8 cellular contexts compared by ENCODE assay signal in genomic region chr9:111482656-111483418, GRCh38. TPM values are rescaled to one million over a fixed set of nuclear protein-coding genes. Genes with fewer than 3 reads are reported as not detected.
DNase-seq lines count a peak whose midpoint lies in the region; ATAC-seq and TF ChIP-seq lines count a peak whose summit lies in the region.

No MANE protein-coding gene starts in this region.

- DNase-seq in AG10803 (ENCODE audit: low read depth): peak; percentile 62
- peak; percentile 81 for DNase-seq in NCI-H748 (lab: John Stamatoyannopoulos, UW; ENCODE audit: unreplicated experiment)
- DNase-seq in activated CD8-positive, alpha-beta memory T cell treated with anti-CD3 and anti-CD28 coated beads for 4 hours (ENCODE audit: low read depth in 2 of 2): peak; percentile 22 to 33
- DNase-seq in effector memory CD4-positive, alpha-beta T cell: peak; percentile 17 to 39 (median 34)
- peak; percentile 73 for DNase-seq in mesenchymal stem cell
- DNase-seq in stimulated activated CD8-positive, alpha-beta memory T cell treated with anti-CD3 and anti-CD28 coated beads, Interleukin-12 subunit alpha, Interleukin-12 subunit beta, amount 100 ng/mL, for 4 hours (ENCODE audit: low read depth): peak; percentile 44

- H3K4ac ChIP-seq in mesenchymal stem cell (ENCODE audit: low read depth in 1 of 2, low read length in 2 of 2): peak overlapping the region; percentile 91 to 99

- peak; percentile 69 for TF ChIP-seq POLR2A in GM18951 (IDR thresholded peaks at IDR 0.05; ENCODE audit: extremely low read depth, insufficient read depth, insufficient read length)

- H3K4me3 ChIP-seq in AG10803 (ENCODE audit: low read length) (peak overlapping the region; percentile 95), mesenchymal stem cell (ENCODE audit: insufficient read depth in 1 of 2, low read depth in 1 of 2, low read length in 2 of 2) (peak overlapping the region; percentile 95 to 98)
- H3K4me3 ChIP-seq in effector memory CD4-positive, alpha-beta T cell (ENCODE audit: insufficient read depth, low read depth, low read length, poor library complexity, severe bottlenecking): peak overlapping the region; percentile 99

- H3K4me2 ChIP-seq in mesenchymal stem cell (ENCODE audit: low read length, poor library complexity, severe bottlenecking): peak overlapping the region; percentile 77

- peak overlapping the region in 1 of 2 experiments; percentile 98 for H3K23ac ChIP-seq in mesenchymal stem cell (ENCODE audit: low read length in 2 of 2)

- H3K4me1 ChIP-seq in effector memory CD4-positive, alpha-beta T cell (ENCODE audit: control insufficient read depth, insufficient read depth, low read length, poor library complexity, severe bottlenecking): peaks cover 5% of the 10 kb centered on the region
- H3K4me1 ChIP-seq in mesenchymal stem cell (ENCODE audit: control insufficient read depth, insufficient read depth, low read depth, low read length): no peaks in the 10 kb centered on the region

- peak overlapping the region; percentile 97 for H3K9ac ChIP-seq in mesenchymal stem cell (ENCODE audit: low read length)

- WGBS in mesenchymal stem cell: under 1% methylated on average over 66 of the region's 74 CpGs

- H3K18ac ChIP-seq in mesenchymal stem cell (ENCODE audit: low read depth in 1 of 2, low read length in 2 of 2): peak overlapping the region; percentile 96 to 98

- H3K79me1 ChIP-seq in mesenchymal stem cell (replicated peaks; ENCODE audit: low read length, poor library complexity, severe bottlenecking): no peaks in the 10 kb centered on the region

- peak overlapping the region in 1 of 2 experiments; percentile 21 for H2BK12ac ChIP-seq in mesenchymal stem cell (ENCODE audit: low read length in 2 of 2)

- H3K14ac ChIP-seq in mesenchymal stem cell (ENCODE audit: low read length in 2 of 2): peak overlapping the region; percentile 94 to 97

- H3K27ac ChIP-seq in effector memory CD4-positive, alpha-beta T cell (ENCODE audit: insufficient read depth, low read length, poor library complexity, severe bottlenecking): peak overlapping the region; percentile 86
- peak overlapping the region; percentile 85 for H3K27ac ChIP-seq in mesenchymal stem cell (ENCODE audit: low read length, poor library complexity, severe bottlenecking)

- H4K8ac ChIP-seq in mesenchymal stem cell (ENCODE audit: low read length): peak overlapping the region; percentile 96

- in situ Hi-C loops in GM18951 (cut with MboI; ENCODE audit: low sequenced_read_pairs, unreplicated experiment): no loop called here

- H2BK120ac ChIP-seq in mesenchymal stem cell (ENCODE audit: low read depth, low read length): peak overlapping the region; percentile 79

- no peak overlapping the region for H2AK5ac ChIP-seq in mesenchymal stem cell (ENCODE audit: low read length, severe bottlenecking)

- no peaks in the 10 kb centered on the region for H3K9me3 ChIP-seq in effector memory CD4-positive, alpha-beta T cell (ENCODE audit: control insufficient read depth, low read length)
- no peaks in the 10 kb centered on the region for H3K9me3 ChIP-seq in mesenchymal stem cell (ENCODE audit: control insufficient read depth, low read length)

- no peaks in the 10 kb centered on the region for H3K36me3 ChIP-seq in effector memory CD4-positive, alpha-beta T cell (ENCODE audit: control insufficient read depth, insufficient read depth, low read length)
- no peaks in the 10 kb centered on the region for H3K36me3 ChIP-seq in mesenchymal stem cell (ENCODE audit: control insufficient read depth in 1 of 2, insufficient read depth in 2 of 2, low read depth in 1 of 2, low read length in 2 of 2)

- peak overlapping the region; percentile 72 for H2AFZ ChIP-seq in mesenchymal stem cell (ENCODE audit: low read depth, low read length)

- peak overlapping the region; percentile 89 for H2BK5ac ChIP-seq in mesenchymal stem cell (ENCODE audit: low read depth, low read length, poor library complexity, severe bottlenecking)

- peak overlapping the region; percentile 52 for H2BK15ac ChIP-seq in mesenchymal stem cell (ENCODE audit: low read depth, poor library complexity, severe bottlenecking)

- ATAC-seq in HG03159 (IDR thresholded peaks at IDR 0.05; ENCODE audit: unreplicated experiment): peak; percentile 58

- peak overlapping the region; percentile 98 for H4K91ac ChIP-seq in mesenchymal stem cell (ENCODE audit: low read length)

- TF ChIP-seq CTCF in AG10803 (conservative IDR thresholded peaks at IDR 0.05; ENCODE audit: low read length): no peak

- H3K27me3 ChIP-seq in effector memory CD4-positive, alpha-beta T cell (replicated peaks; ENCODE audit: control insufficient read depth, insufficient read depth, low read length, poor library complexity, severe bottlenecking): no peaks in the 10 kb centered on the region
- H3K27me3 ChIP-seq in mesenchymal stem cell (ENCODE audit: control insufficient read depth in 1 of 2, insufficient read depth in 1 of 2, low read length in 2 of 2): no peaks in the 10 kb centered on the region

RNA-seq across cellular contexts. Expression of gene ECPAS, which starts 1.3 kb away (rescaled TPM):
- 55.3 TPM for polyA plus RNA-seq in mesenchymal stem cell (2013, experiment 1 of 2)
- 56.5 TPM for polyA plus RNA-seq in mesenchymal stem cell (2013, experiment 2 of 2)

RNA-seq across cellular contexts. Expression of gene ZNF483, which starts 42.1 kb away (rescaled TPM):
- polyA plus RNA-seq in mesenchymal stem cell (2013, experiment 1 of 2): 0.32 TPM
- 0.34 TPM for polyA plus RNA-seq in mesenchymal stem cell (2013, experiment 2 of 2)

Comparison
In these comparisons a context has a peak if more than half of its experiments do, and no peak if none do; other contexts are left out.
1. Peak in every context shown above with its lines: DNase-seq, ATAC-seq, H3K4me3 ChIP-seq and H3K27ac ChIP-seq.
2. DNase-seq: peak in every context shown above with its lines; median percentile 81 in NCI-H748; 73 in mesenchymal stem cell; 62 in AG10803; 44 in stimulated activated CD8-positive, alpha-beta memory T cell treated with anti-CD3 and anti-CD28 coated beads, Interleukin-12 subunit alpha, Interleukin-12 subunit beta, amount 100 ng/mL, for 4 hours; 34 in effector memory CD4-positive, alpha-beta T cell; 28 in activated CD8-positive, alpha-beta memory T cell treated with anti-CD3 and anti-CD28 coated beads for 4 hours.